1 cellular context compared by ENCODE assay signal in the genomic region with DNA sequence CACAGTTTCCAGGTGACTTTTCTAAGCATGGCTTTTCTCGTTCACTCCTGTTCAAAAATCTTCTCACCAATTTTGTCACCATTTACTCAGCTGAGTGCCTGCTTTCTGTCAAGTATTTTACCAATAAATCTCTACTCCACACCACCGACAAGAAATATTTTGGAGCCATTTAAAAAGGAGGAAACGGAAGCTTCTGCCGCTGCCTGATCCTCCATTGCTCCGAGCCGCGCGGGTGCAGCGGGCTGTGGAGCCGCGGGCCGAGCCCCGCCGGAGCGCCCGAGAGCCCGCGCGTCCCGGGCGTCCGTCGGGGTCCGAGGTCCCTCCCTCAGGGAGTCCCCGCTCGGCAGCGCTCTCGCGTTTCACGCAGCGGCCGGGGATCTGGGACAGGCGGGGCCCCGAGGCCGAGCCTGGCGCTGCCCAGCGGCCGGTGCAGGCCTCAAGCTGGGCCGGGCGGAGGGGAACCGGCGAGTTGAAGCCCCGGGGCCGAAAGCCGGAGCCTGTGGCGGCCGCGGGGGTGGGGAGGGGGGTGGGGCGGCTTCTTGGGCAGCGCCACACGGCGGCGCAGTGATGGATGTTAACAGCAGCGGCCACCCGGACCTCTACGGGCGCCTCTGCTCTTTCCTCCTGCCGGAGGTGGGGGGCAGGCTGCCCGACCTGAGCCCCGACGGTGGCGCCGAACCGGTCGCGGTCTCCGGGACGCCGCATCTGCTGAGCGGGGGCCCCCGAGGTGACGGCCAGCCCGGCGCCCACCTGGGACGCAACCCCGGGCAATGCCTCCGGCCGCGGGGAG.
TF ChIP-seq lines count a peak whose summit lies in the region.

No MANE protein-coding gene starts in this region.

TF ChIP-seq in HEK293, 187 proteins besides CTCF, POLR2A, EP300 and RAD21 (continued from another document):
- TF ChIP-seq, protein P1, sequence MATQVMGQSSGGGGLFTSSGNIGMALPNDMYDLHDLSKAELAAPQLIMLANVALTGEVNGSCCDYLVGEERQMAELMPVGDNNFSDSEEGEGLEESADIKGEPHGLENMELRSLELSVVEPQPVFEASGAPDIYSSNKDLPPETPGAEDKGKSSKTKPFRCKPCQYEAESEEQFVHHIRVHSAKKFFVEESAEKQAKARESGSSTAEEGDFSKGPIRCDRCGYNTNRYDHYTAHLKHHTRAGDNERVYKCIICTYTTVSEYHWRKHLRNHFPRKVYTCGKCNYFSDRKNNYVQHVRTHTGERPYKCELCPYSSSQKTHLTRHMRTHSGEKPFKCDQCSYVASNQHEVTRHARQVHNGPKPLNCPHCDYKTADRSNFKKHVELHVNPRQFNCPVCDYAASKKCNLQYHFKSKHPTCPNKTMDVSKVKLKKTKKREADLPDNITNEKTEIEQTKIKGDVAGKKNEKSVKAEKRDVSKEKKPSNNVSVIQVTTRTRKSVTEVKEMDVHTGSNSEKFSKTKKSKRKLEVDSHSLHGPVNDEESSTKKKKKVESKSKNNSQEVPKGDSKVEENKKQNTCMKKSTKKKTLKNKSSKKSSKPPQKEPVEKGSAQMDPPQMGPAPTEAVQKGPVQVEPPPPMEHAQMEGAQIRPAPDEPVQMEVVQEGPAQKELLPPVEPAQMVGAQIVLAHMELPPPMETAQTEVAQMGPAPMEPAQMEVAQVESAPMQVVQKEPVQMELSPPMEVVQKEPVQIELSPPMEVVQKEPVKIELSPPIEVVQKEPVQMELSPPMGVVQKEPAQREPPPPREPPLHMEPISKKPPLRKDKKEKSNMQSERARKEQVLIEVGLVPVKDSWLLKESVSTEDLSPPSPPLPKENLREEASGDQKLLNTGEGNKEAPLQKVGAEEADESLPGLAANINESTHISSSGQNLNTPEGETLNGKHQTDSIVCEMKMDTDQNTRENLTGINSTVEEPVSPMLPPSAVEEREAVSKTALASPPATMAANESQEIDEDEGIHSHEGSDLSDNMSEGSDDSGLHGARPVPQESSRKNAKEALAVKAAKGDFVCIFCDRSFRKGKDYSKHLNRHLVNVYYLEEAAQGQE (tag by site-specific recombination; IDR thresholded peaks at IDR 0.05): no peak
- TF ChIP-seq, protein P2, sequence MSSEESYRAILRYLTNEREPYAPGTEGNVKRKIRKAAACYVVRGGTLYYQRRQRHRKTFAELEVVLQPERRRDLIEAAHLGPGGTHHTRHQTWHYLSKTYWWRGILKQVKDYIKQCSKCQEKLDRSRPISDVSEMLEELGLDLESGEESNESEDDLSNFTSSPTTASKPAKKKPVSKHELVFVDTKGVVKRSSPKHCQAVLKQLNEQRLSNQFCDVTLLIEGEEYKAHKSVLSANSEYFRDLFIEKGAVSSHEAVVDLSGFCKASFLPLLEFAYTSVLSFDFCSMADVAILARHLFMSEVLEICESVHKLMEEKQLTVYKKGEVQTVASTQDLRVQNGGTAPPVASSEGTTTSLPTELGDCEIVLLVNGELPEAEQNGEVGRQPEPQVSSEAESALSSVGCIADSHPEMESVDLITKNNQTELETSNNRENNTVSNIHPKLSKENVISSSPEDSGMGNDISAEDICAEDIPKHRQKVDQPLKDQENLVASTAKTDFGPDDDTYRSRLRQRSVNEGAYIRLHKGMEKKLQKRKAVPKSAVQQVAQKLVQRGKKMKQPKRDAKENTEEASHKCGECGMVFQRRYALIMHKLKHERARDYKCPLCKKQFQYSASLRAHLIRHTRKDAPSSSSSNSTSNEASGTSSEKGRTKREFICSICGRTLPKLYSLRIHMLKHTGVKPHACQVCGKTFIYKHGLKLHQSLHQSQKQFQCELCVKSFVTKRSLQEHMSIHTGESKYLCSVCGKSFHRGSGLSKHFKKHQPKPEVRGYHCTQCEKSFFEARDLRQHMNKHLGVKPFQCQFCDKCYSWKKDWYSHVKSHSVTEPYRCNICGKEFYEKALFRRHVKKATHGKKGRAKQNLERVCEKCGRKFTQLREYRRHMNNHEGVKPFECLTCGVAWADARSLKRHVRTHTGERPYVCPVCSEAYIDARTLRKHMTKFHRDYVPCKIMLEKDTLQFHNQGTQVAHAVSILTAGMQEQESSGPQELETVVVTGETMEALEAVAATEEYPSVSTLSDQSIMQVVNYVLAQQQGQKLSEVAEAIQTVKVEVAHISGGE (tag by site-specific recombination; conservative IDR thresholded peaks at IDR 0.05; ENCODE audit: low read depth): no peak
- TF ChIP-seq ZNF239 (tag by site-specific recombination; IDR thresholded peaks at IDR 0.05) (no peak), ZNF560 (tag by site-specific recombination; IDR thresholded peaks at IDR 0.05; ENCODE audit: borderline replicate concordance) (no peak), ZNF157 (tag by site-specific recombination; IDR thresholded peaks at IDR 0.05) (no peak), ZNF132 (tag by site-specific recombination; IDR thresholded peaks at IDR 0.05; ENCODE audit: borderline replicate concordance) (no peak), ZBTB20 (tag by site-specific recombination; IDR thresholded peaks at IDR 0.05) (peak; percentile 9; the same call in 1 of the 2 replicates), ZNF426 (tag by site-specific recombination; IDR thresholded peaks at IDR 0.05) (no peak), ZNF561 (tag by site-specific recombination; IDR thresholded peaks at IDR 0.05; ENCODE audit: borderline replicate concordance) (peak; percentile 75; the same call in 1 of the 2 replicates), ZIC2 (tag by site-specific recombination; IDR thresholded peaks at IDR 0.05) (peak; percentile 70), ZNF529 (tag by site-specific recombination; IDR thresholded peaks at IDR 0.05; ENCODE audit: insufficient replicate concordance) (no peak), ZNF24 (tag by site-specific recombination; IDR thresholded peaks at IDR 0.05) (no peak), YY2 (tag by site-specific recombination; IDR thresholded peaks at IDR 0.05) (no peak), ZBTB17 (tag by site-specific recombination; IDR thresholded peaks at IDR 0.05) (no peak; the same call in 1 of the 2 replicates), ZNF335 (tag by site-specific recombination; conservative IDR thresholded peaks at IDR 0.05) (peak; percentile 92), ZNF624 (tag by site-specific recombination; IDR thresholded peaks at IDR 0.05) (no peak), ZNF140 (tag by site-specific recombination; IDR thresholded peaks at IDR 0.05) (no peak), ZNF354C (tag by site-specific recombination; IDR thresholded peaks at IDR 0.05; ENCODE audit: borderline replicate concordance, low read depth) (no peak), ZNF660 (tag by site-specific recombination; IDR thresholded peaks at IDR 0.05) (peak; percentile 74; the same call in 1 of the 2 replicates), ZNF274 (IDR thresholded peaks at IDR 0.05; ENCODE audit: low read length) (no peak), ZNF274 (tag by site-specific recombination; IDR thresholded peaks at IDR 0.05; ENCODE audit: borderline replicate concordance) (no peak), ZNF324 (tag by site-specific recombination; IDR thresholded peaks at IDR 0.05) (no peak), ZNF670 (tag by site-specific recombination; IDR thresholded peaks at IDR 0.05; ENCODE audit: low read depth) (no peak), ZNF394 (tag by site-specific recombination; IDR thresholded peaks at IDR 0.05; ENCODE audit: borderline replicate concordance) (no peak), ZSCAN30 (tag by site-specific recombination; IDR thresholded peaks at IDR 0.05) (0 out of 2 replicates have a peak, but pooled peaks have one; percentile 65), KLF9 (tag by site-specific recombination; IDR thresholded peaks at IDR 0.05; ENCODE audit: low read depth) (peak; percentile 68), ZNF843 (tag by site-specific recombination; IDR thresholded peaks at IDR 0.05) (no peak), ZNF785 (tag by site-specific recombination; IDR thresholded peaks at IDR 0.05) (no peak), ZFP3 (tag by site-specific recombination; IDR thresholded peaks at IDR 0.05; ENCODE audit: low read depth) (no peak), GLIS1 (tag by site-specific recombination; IDR thresholded peaks at IDR 0.05) (no peak), ZNF248 (tag by site-specific recombination; IDR thresholded peaks at IDR 0.05) (no peak), EGR2 (tag by site-specific recombination; IDR thresholded peaks at IDR 0.05; ENCODE audit: low read depth) (no peak), GLIS2 (tag by site-specific recombination; IDR thresholded peaks at IDR 0.05) (peak; percentile 44; the same call in 1 of the 2 replicates), MZF1 (tag by site-specific recombination; IDR thresholded peaks at IDR 0.05; ENCODE audit: borderline replicate concordance) (no peak)
- TF ChIP-seq, protein P3, sequence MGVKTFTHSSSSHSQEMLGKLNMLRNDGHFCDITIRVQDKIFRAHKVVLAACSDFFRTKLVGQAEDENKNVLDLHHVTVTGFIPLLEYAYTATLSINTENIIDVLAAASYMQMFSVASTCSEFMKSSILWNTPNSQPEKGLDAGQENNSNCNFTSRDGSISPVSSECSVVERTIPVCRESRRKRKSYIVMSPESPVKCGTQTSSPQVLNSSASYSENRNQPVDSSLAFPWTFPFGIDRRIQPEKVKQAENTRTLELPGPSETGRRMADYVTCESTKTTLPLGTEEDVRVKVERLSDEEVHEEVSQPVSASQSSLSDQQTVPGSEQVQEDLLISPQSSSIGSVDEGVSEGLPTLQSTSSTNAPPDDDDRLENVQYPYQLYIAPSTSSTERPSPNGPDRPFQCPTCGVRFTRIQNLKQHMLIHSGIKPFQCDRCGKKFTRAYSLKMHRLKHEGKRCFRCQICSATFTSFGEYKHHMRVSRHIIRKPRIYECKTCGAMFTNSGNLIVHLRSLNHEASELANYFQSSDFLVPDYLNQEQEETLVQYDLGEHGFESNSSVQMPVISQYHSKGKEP (tag by site-specific recombination; IDR thresholded peaks at IDR 0.05): peak; percentile 11; the same call in 1 of the 2 replicates
- TF ChIP-seq, protein P4, sequence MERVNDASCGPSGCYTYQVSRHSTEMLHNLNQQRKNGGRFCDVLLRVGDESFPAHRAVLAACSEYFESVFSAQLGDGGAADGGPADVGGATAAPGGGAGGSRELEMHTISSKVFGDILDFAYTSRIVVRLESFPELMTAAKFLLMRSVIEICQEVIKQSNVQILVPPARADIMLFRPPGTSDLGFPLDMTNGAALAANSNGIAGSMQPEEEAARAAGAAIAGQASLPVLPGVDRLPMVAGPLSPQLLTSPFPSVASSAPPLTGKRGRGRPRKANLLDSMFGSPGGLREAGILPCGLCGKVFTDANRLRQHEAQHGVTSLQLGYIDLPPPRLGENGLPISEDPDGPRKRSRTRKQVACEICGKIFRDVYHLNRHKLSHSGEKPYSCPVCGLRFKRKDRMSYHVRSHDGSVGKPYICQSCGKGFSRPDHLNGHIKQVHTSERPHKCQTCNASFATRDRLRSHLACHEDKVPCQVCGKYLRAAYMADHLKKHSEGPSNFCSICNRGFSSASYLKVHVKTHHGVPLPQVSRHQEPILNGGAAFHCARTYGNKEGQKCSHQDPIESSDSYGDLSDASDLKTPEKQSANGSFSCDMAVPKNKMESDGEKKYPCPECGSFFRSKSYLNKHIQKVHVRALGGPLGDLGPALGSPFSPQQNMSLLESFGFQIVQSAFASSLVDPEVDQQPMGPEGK (tag by site-specific recombination; IDR thresholded peaks at IDR 0.05): peak; percentile 11; the same call in 1 of the 2 replicates
- TF ChIP-seq, protein P5, sequence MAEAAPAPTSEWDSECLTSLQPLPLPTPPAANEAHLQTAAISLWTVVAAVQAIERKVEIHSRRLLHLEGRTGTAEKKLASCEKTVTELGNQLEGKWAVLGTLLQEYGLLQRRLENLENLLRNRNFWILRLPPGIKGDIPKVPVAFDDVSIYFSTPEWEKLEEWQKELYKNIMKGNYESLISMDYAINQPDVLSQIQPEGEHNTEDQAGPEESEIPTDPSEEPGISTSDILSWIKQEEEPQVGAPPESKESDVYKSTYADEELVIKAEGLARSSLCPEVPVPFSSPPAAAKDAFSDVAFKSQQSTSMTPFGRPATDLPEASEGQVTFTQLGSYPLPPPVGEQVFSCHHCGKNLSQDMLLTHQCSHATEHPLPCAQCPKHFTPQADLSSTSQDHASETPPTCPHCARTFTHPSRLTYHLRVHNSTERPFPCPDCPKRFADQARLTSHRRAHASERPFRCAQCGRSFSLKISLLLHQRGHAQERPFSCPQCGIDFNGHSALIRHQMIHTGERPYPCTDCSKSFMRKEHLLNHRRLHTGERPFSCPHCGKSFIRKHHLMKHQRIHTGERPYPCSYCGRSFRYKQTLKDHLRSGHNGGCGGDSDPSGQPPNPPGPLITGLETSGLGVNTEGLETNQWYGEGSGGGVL (tag by site-specific recombination; IDR thresholded peaks at IDR 0.05): peak; percentile 39; the same call in 1 of the 2 replicates
- TF ChIP-seq, protein P6, sequence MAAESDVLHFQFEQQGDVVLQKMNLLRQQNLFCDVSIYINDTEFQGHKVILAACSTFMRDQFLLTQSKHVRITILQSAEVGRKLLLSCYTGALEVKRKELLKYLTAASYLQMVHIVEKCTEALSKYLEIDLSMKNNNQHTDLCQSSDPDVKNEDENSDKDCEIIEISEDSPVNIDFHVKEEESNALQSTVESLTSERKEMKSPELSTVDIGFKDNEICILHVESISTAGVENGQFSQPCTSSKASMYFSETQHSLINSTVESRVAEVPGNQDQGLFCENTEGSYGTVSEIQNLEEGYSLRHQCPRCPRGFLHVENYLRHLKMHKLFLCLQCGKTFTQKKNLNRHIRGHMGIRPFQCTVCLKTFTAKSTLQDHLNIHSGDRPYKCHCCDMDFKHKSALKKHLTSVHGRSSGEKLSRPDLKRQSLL (tag by site-specific recombination; IDR thresholded peaks at IDR 0.05): peak; percentile 54; the same call in 1 of the 2 replicates
- TF ChIP-seq, protein P7, sequence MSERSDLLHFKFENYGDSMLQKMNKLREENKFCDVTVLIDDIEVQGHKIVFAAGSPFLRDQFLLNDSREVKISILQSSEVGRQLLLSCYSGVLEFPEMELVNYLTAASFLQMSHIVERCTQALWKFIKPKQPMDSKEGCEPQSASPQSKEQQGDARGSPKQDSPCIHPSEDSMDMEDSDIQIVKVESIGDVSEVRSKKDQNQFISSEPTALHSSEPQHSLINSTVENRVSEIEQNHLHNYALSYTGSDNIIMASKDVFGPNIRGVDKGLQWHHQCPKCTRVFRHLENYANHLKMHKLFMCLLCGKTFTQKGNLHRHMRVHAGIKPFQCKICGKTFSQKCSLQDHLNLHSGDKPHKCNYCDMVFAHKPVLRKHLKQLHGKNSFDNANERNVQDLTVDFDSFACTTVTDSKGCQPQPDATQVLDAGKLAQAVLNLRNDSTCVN (tag by site-specific recombination; optimal IDR thresholded peaks at IDR 0.05): peak; percentile 58
